In the genomic region with DNA sequence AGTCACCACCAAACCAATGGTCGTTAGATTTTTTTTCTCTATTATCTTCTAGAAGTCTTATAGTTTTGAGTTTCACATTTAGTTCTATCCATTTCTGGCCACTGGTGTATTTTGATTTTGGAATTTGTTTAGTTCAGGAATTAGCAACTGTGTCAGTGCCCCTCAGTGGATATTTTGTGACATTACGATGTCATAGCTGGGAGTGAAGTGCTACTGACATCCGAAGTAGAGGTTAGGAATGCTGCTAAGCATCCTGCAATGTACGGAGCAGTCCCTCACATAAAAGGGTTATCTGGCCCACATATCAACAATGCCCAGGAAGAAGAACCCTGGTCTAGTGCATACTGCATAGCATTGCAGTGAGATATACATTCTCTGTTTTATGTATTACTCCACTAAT, we compare ENCODE assay signal across 10 cellular contexts.
DNase-seq lines count a peak whose midpoint lies in the region; ATAC-seq and TF ChIP-seq lines count a peak whose summit lies in the region.
"Had no signal": no experiment of that assay in that cellular context is flagged by ENCODE, and none has a peak within 500 bp of the region (broad histone marks: within the 10 kb centered on the region; RNA-seq: fewer than 3 reads in every experiment).

No MANE protein-coding gene starts in this region.

- POLR2A ChIA-PET in OCI-LY7 (lab: Charles Lee) = no interaction called here

- CTCF ChIA-PET in OCI-LY7 (lab: Charles Lee; ENCODE audit: unreplicated experiment) = no interaction called here

- H3K9me2 ChIP-seq in OCI-LY7 (ENCODE audit: insufficient read depth, low read length) = no peaks in the 10 kb centered on the region

- peaks cover 0 to 37% (median 15%) of the 10 kb centered on the region in 11 donors for H3K9me3 ChIP-seq in heart right ventricle
- no peaks in the 10 kb centered on the region for H3K9me3 ChIP-seq in OCI-LY7 (ENCODE audit: low read length)
- H3K9me3 ChIP-seq in tibial artery = peaks cover 0 to 8% (median 5%) of the 10 kb centered on the region in 3 donors

- no peaks in the 10 kb centered on the region for H3K27me3 ChIP-seq in heart right ventricle
- no peaks in the 10 kb centered on the region for H3K27me3 ChIP-seq in tibial artery

- no peak overlapping the region for H2AFZ ChIP-seq in OCI-LY7 (ENCODE audit: low read length)

- no peak overlapping the region for H3K4me3 ChIP-seq in heart right ventricle
- H3K4me3 ChIP-seq in OCI-LY7 (ENCODE audit: low read depth, low read length, poor library complexity, severe bottlenecking) = no peak overlapping the region
- H3K4me3 ChIP-seq in fibroblast of villous mesenchyme (ENCODE audit: low read depth, low read length) = no peak overlapping the region
- no peak overlapping the region for H3K4me3 ChIP-seq in tibial artery

- 27 to 32% methylated on average over 4 of the region's 4 CpGs for WGBS in heart right ventricle, 2 donors

- DNase-seq in heart right ventricle (no peak), Right ventricle myocardium superior (no peak), OCI-LY7 (ENCODE audit: low spot score) (no peak), fibroblast of villous mesenchyme (ENCODE audit: low read depth) (peak; percentile 17), tibial artery (no peak), NCI-H146 treated with DMSO at 0.1 percent for 48 hours (lab: John Stamatoyannopoulos, UW; ENCODE audit: unreplicated experiment) (no peak)
- DNase-seq in stimulated activated CD4-positive, alpha-beta T cell treated with anti-CD3 and anti-CD28 coated beads, Interleukin-2, amount 100 ng/mL, for 24 hours = no peak
- DNase-seq: activated CD8-positive, alpha-beta T cell treated with anti-CD3 and anti-CD28 coated beads for 36 hours; CD4-positive, alpha-beta memory T cell had no signal

- no peaks in the 10 kb centered on the region for H3K79me2 ChIP-seq in OCI-LY7 (ENCODE audit: insufficient read depth, low read depth, low read length)

- no peak overlapping the region for H3K27ac ChIP-seq in heart right ventricle
- no peak overlapping the region for H3K27ac ChIP-seq in OCI-LY7 (ENCODE audit: low read depth, low read length, poor library complexity, severe bottlenecking)
- H3K27ac ChIP-seq in tibial artery = no peak overlapping the region

- intact Hi-C loops in heart right ventricle (cut with DNase I) (loop anchor here in 3 of 10 donors (5.0 to 10.0 kb wide), 3 partner anchors 1025 to 1035 kb away; no protein-coding TSS in a partner anchor), Right ventricle myocardium superior (cut with DNase I) (no loop called here), OCI-LY7 (cut with micrococcal nuclease; ENCODE audit: unreplicated experiment) (no loop called here), tibial artery (cut with DNase I; ENCODE audit: low total_unique reads) (no loop called here)

- H3K4me1 ChIP-seq in heart right ventricle (no peaks in the 10 kb centered on the region), OCI-LY7 (ENCODE audit: insufficient read depth, low read length, poor library complexity, severe bottlenecking) (no peaks in the 10 kb centered on the region), tibial artery (no peaks in the 10 kb centered on the region)

- H3K36me3 ChIP-seq in heart right ventricle = no peaks in the 10 kb centered on the region
- no peaks in the 10 kb centered on the region for H3K36me3 ChIP-seq in OCI-LY7 (ENCODE audit: insufficient read depth, low read length)
- no peaks in the 10 kb centered on the region for H3K36me3 ChIP-seq in tibial artery

- no peak overlapping the region for H3K4me2 ChIP-seq in OCI-LY7 (ENCODE audit: low read length)

- TF ChIP-seq CTCF in heart right ventricle (IDR thresholded peaks at IDR 0.05) (peak in 6 of 9 donors; percentile 33 to 54 (median 39)), OCI-LY7 (conservative IDR thresholded peaks at IDR 0.05; ENCODE audit: low read length) (0 out of 2 replicates have a peak, but pooled peaks have one; percentile 34), fibroblast of villous mesenchyme (IDR thresholded peaks at IDR 0.05; ENCODE audit: insufficient read depth, low read depth, low read length) (peak; percentile 8), tibial artery (IDR thresholded peaks at IDR 0.05) (peak; percentile 37 to 42)

- no TSS peak for BruUV-seq in OCI-LY7 (replicated peaks; lab: Mats Ljungman, UMichigan)

- no peaks in the 10 kb centered on the region for H4K20me1 ChIP-seq in OCI-LY7 (ENCODE audit: insufficient read depth, low read length)

- ATAC-seq in heart right ventricle (no peak), Right ventricle myocardium superior (ENCODE audit: poor library complexity) (no peak), GM19467 (IDR thresholded peaks at IDR 0.05; ENCODE audit: unreplicated experiment) (no peak)
- ATAC-seq: activated CD8-positive, alpha-beta T cell treated with anti-CD3 and anti-CD28 coated beads for 36 hours had no signal
